ENCODE assay signal across 20 cellular contexts in genomic region chr20:1806456-1806855, GRCh38.
DNase-seq lines count a peak whose midpoint lies in the region; ATAC-seq, FAIRE-seq and TF ChIP-seq lines count a peak whose summit lies in the region.
"Had no signal": no experiment of that assay in that cellular context is flagged by ENCODE, and none has a peak within 500 bp of the region (broad histone marks: within the 10 kb centered on the region; RNA-seq: fewer than 3 reads in every experiment).

No MANE protein-coding gene starts in this region.

- H3K27ac Mint-ChIP-seq in GM23338 (no peak overlapping the region), astrocyte (ENCODE audit: unreplicated experiment) (peak overlapping the region; percentile 44), endodermal cell (no peak overlapping the region), nephron progenitor cell (peak overlapping the region; percentile 64)
- H3K27ac Mint-ChIP-seq in activated naive CD4-positive, alpha-beta T cell treated with anti-CD3 and anti-CD28 coated beads, Interleukin-2, amount 10 ng/mL, durations not matched to agents 7 days and 5 days, result no peak overlapping the region
- H3K27ac Mint-ChIP-seq: B cell, CD14-positive monocyte had no signal

- H4K20me1 ChIP-seq in GM23338 (replicated peaks; ENCODE audit: insufficient read depth) (no peaks in the 10 kb centered on the region), astrocyte (ENCODE audit: insufficient read depth, low read length) (no peaks in the 10 kb centered on the region)

- peaks cover 40% of the 10 kb centered on the region for H3K27me3 ChIP-seq in GM23338 (ENCODE audit: insufficient read depth)
- H3K27me3 ChIP-seq in astrocyte (ENCODE audit: insufficient read depth, low read length), result no peaks in the 10 kb centered on the region
- peaks cover 20% of the 10 kb centered on the region for H3K27me3 ChIP-seq in endodermal cell (ENCODE audit: control insufficient read depth, insufficient read depth, low read length, poor library complexity, severe bottlenecking)
- H3K27me3 ChIP-seq in ascending aorta, result no peaks in the 10 kb centered on the region

- 92 to 94% methylated on average over 6 to 7 of the region's 7 CpGs for WGBS in endodermal cell (ENCODE audit: insufficient coverage in 1 of 2, insufficient read length in 1 of 2), 2 experiments

- H3K4me1 ChIP-seq in GM23338 (ENCODE audit: insufficient read depth), result peaks cover 30% of the 10 kb centered on the region
- peaks cover 40% of the 10 kb centered on the region for H3K4me1 ChIP-seq in astrocyte (ENCODE audit: insufficient read depth, low read length)
- no peaks in the 10 kb centered on the region for H3K4me1 ChIP-seq in endodermal cell (ENCODE audit: control insufficient read depth, insufficient read depth, low read length)
- H3K4me1 ChIP-seq in ascending aorta, result peaks cover 23 to 31% of the 10 kb centered on the region in 2 donors

- H3K9me2 ChIP-seq in GM23338 (ENCODE audit: insufficient read depth), result no peaks in the 10 kb centered on the region

- TF ChIP-seq CTCF in GM23338 (conservative IDR thresholded peaks at IDR 0.05; ENCODE audit: low read depth in 2 of 2) (no peak), astrocyte (IDR thresholded peaks at IDR 0.05; ENCODE audit: insufficient read depth, low read depth, low read length) (no peak), endodermal cell (conservative IDR thresholded peaks at IDR 0.05) (peak; percentile 28), nephron progenitor cell (IDR thresholded peaks at IDR 0.05) (no peak), GM20000 (IDR thresholded peaks at IDR 0.05; ENCODE audit: extremely low read depth, missing control alignments) (no peak), ascending aorta (IDR thresholded peaks at IDR 0.05) (no peak)

- intact Hi-C loops in ascending aorta (cut with DNase I), result loop anchor here (10.0 kb wide), 1 partner anchor 342 kb away; the partner anchor contains the start of gene NSFL1C

- H3K27me3 Mint-ChIP-seq in GM23338 (ENCODE audit: insufficient read depth, low read depth, poor library complexity) (peaks cover 38% of the 10 kb centered on the region), astrocyte (ENCODE audit: low read depth, unreplicated experiment) (no peaks in the 10 kb centered on the region), endodermal cell (ENCODE audit: insufficient read depth) (peaks cover 25% of the 10 kb centered on the region), nephron progenitor cell (ENCODE audit: low read depth, poor library complexity) (no peaks in the 10 kb centered on the region)
- H3K27me3 Mint-ChIP-seq in activated naive CD4-positive, alpha-beta T cell treated with anti-CD3 and anti-CD28 coated beads, Interleukin-2, amount 10 ng/mL, durations not matched to agents 7 days and 5 days, result peaks cover 72% of the 10 kb centered on the region
- H3K27me3 Mint-ChIP-seq: B cell had no signal

- H3K9me3 Mint-ChIP-seq in GM23338, result no peaks in the 10 kb centered on the region
- H3K9me3 Mint-ChIP-seq in astrocyte (ENCODE audit: unreplicated experiment), result no peaks in the 10 kb centered on the region
- H3K9me3 Mint-ChIP-seq in endodermal cell, result no peaks in the 10 kb centered on the region
- no peaks in the 10 kb centered on the region for H3K9me3 Mint-ChIP-seq in nephron progenitor cell
- H3K9me3 Mint-ChIP-seq in activated naive CD4-positive, alpha-beta T cell treated with anti-CD3 and anti-CD28 coated beads, Interleukin-2, amount 10 ng/mL, durations not matched to agents 7 days and 5 days, result no peaks in the 10 kb centered on the region
- H3K9me3 Mint-ChIP-seq: IgD-negative memory B cell had no signal

- H2AFZ ChIP-seq in GM23338 (no peak overlapping the region), astrocyte (ENCODE audit: low read depth, low read length) (no peak overlapping the region)
- H2AFZ ChIP-seq: PC-9 had no signal

- H3K27ac ChIP-seq in GM23338 (ENCODE audit: low read depth) (no peak overlapping the region), astrocyte (ENCODE audit: low read depth, low read length) (no peak overlapping the region), endodermal cell (ENCODE audit: low read depth, low read length) (no peak overlapping the region), ascending aorta (no peak overlapping the region)
- H3K27ac ChIP-seq: PC-9 had no signal

- peak; percentile 21 for DNase-seq in GM23338 (ENCODE audit: low spot score)
- DNase-seq in astrocyte (ENCODE audit: low read depth), result no peak
- peak; percentile 59 for DNase-seq in endodermal cell
- DNase-seq in nephron progenitor cell, result no peak
- DNase-seq in activated naive CD4-positive, alpha-beta T cell treated with anti-CD3 and anti-CD28 coated beads, Interleukin-2, amount 10 ng/mL, durations not matched to agents 7 days and 5 days, result no peak
- DNase-seq in GM20000 (ENCODE audit: low spot score), result no peak
- no peak for DNase-seq in ascending aorta (ENCODE audit: low spot score in 2 of 2)
- DNase-seq in NCI-H1930 (lab: John Stamatoyannopoulos, UW), result no peak
- DNase-seq: DMS53, GDM1, NCI-H1694, NCI-H748 treated with DMSO at 0.1 percent for 48 hours, PC-9, RPMI8226, SIG-M5 had no signal

- H3K9me3 ChIP-seq in astrocyte (ENCODE audit: insufficient read depth, low read depth, low read length), result no peaks in the 10 kb centered on the region
- H3K9me3 ChIP-seq in endodermal cell (ENCODE audit: control insufficient read depth, low read length), result no peaks in the 10 kb centered on the region
- H3K9me3 ChIP-seq in ascending aorta, result no peaks in the 10 kb centered on the region

- H3K79me2 ChIP-seq in GM23338 (replicated peaks; ENCODE audit: insufficient read depth) (no peaks in the 10 kb centered on the region), astrocyte (ENCODE audit: insufficient read depth, low read length) (no peaks in the 10 kb centered on the region)

- CTCF ChIA-PET in activated naive CD4-positive, alpha-beta T cell treated with anti-CD3 and anti-CD28 coated beads, Interleukin-2, amount 10 ng/mL, durations not matched to agents 7 days and 5 days (lab: Charles Lee), result no interaction called here

- H3K36me3 Mint-ChIP-seq in GM23338 (ENCODE audit: low read depth) (peaks cover 4% of the 10 kb centered on the region; the same call in 1 of the 3 replicates), astrocyte (ENCODE audit: low read depth, unreplicated experiment) (no peaks in the 10 kb centered on the region), endodermal cell (ENCODE audit: low read depth) (no peaks in the 10 kb centered on the region), nephron progenitor cell (ENCODE audit: low read depth) (no peaks in the 10 kb centered on the region)
- no peaks in the 10 kb centered on the region for H3K36me3 Mint-ChIP-seq in activated naive CD4-positive, alpha-beta T cell treated with anti-CD3 and anti-CD28 coated beads, Interleukin-2, amount 10 ng/mL, durations not matched to agents 7 days and 5 days
- H3K36me3 Mint-ChIP-seq: IgD-negative memory B cell had no signal

- H3K9ac ChIP-seq in astrocyte (ENCODE audit: low read length) (no peak overlapping the region), endodermal cell (ENCODE audit: extremely low read depth, low read length, poor library complexity, severe bottlenecking) (no peak overlapping the region)

- no peak for ATAC-seq in GM23338

- H3F3A ChIP-seq in GM23338 (replicated peaks; ENCODE audit: low read depth), result peaks cover 8% of the 10 kb centered on the region; the same call in 1 of the 2 replicates

- no peak for FAIRE-seq in astrocyte (lab: Jason Lieb, UNC)
- FAIRE-seq: A204.1, D721Med had no signal

- H3K36me3 ChIP-seq in GM23338 (ENCODE audit: insufficient read depth) (no peaks in the 10 kb centered on the region), astrocyte (ENCODE audit: insufficient read depth, low read length) (no peaks in the 10 kb centered on the region), endodermal cell (ENCODE audit: control insufficient read depth, insufficient read depth, low read length) (no peaks in the 10 kb centered on the region), ascending aorta (no peaks in the 10 kb centered on the region)

- H3K4me2 ChIP-seq in GM23338, result no peak overlapping the region
- no peak overlapping the region for H3K4me2 ChIP-seq in astrocyte (ENCODE audit: low read length)
- H3K4me2 ChIP-seq: PC-9 had no signal

- no peak overlapping the region for H3K4me3 ChIP-seq in GM23338
- no peak overlapping the region for H3K4me3 ChIP-seq in astrocyte (ENCODE audit: insufficient read depth, low read depth, low read length)
- no peak overlapping the region for H3K4me3 ChIP-seq in endodermal cell (ENCODE audit: low read length)
- H3K4me3 ChIP-seq in ascending aorta, result no peak overlapping the region
- H3K4me3 ChIP-seq: PC-9 had no signal

- H3K4me3 Mint-ChIP-seq in GM23338, result no peak overlapping the region
- H3K4me3 Mint-ChIP-seq in astrocyte (ENCODE audit: unreplicated experiment), result no peak overlapping the region
- no peak overlapping the region for H3K4me3 Mint-ChIP-seq in endodermal cell
- no peak overlapping the region for H3K4me3 Mint-ChIP-seq in nephron progenitor cell
- H3K4me3 Mint-ChIP-seq in activated naive CD4-positive, alpha-beta T cell treated with anti-CD3 and anti-CD28 coated beads, Interleukin-2, amount 10 ng/mL, durations not matched to agents 7 days and 5 days, result no peak overlapping the region
- H3K4me3 Mint-ChIP-seq: B cell, CD14-positive monocyte had no signal

- H3K4me1 Mint-ChIP-seq in GM23338 (peaks cover 60% of the 10 kb centered on the region), astrocyte (ENCODE audit: low read depth, unreplicated experiment) (peaks cover 44% of the 10 kb centered on the region), endodermal cell (peaks cover 12% of the 10 kb centered on the region), nephron progenitor cell (peaks cover 80% of the 10 kb centered on the region)
- H3K4me1 Mint-ChIP-seq in activated naive CD4-positive, alpha-beta T cell treated with anti-CD3 and anti-CD28 coated beads, Interleukin-2, amount 10 ng/mL, durations not matched to agents 7 days and 5 days, result peaks cover 17% of the 10 kb centered on the region

TF ChIP-seq in GM23338, 12 proteins besides CTCF, POLR2A, EP300 and RAD21 (continues in another document):
- TF ChIP-seq ZNF114 (CRISPR knock-in tag; IDR thresholded peaks at IDR 0.05) (no peak), CREB1 (CRISPR knock-in tag; IDR thresholded peaks at IDR 0.05; ENCODE audit: low read depth) (no peak), JUNB (IDR thresholded peaks at IDR 0.05; ENCODE audit: unreplicated experiment) (no peak), NANOG (IDR thresholded peaks at IDR 0.05; ENCODE audit: borderline replicate concordance) (no peak)

Comparison
In these comparisons a context has a peak if more than half of its experiments do, and no peak if none do; other contexts are left out.
1. DNase-seq: peak in GM23338 (single experiment) and endodermal cell (single experiment); none in astrocyte (single experiment), nephron progenitor cell (single experiment), activated naive CD4-positive, alpha-beta T cell treated with anti-CD3 and anti-CD28 coated beads, Interleukin-2, amount 10 ng/mL, durations not matched to agents 7 days and 5 days (single experiment), GM20000 (single experiment), ascending aorta (0 of 2) and NCI-H1930 (0 of 2).
2. H3K27ac Mint-ChIP-seq: peak in astrocyte (single experiment) and nephron progenitor cell (single experiment); none in GM23338 (single experiment), endodermal cell (single experiment) and activated naive CD4-positive, alpha-beta T cell treated with anti-CD3 and anti-CD28 coated beads, Interleukin-2, amount 10 ng/mL, durations not matched to agents 7 days and 5 days (single experiment).